Comparison of ENCODE assay signal across 11 cellular contexts in genomic region chr2:1132328-1132964, GRCh38.
DNase-seq lines count a peak whose midpoint lies in the region; ATAC-seq lines count a peak whose summit lies in the region.
"Had no signal": no experiment of that assay in that cellular context is flagged by ENCODE, and none has a peak within 500 bp of the region (broad histone marks: within the 10 kb centered on the region; RNA-seq: fewer than 3 reads in every experiment).

No MANE protein-coding gene starts in this region.

- H3K23ac ChIP-seq in mesenchymal stem cell (ENCODE audit: low read length in 2 of 2), result no peak overlapping the region

- H3K4ac ChIP-seq in mesenchymal stem cell (ENCODE audit: low read depth in 1 of 2, low read length in 2 of 2), result no peak overlapping the region

- H3K79me1 ChIP-seq in mesenchymal stem cell (replicated peaks; ENCODE audit: low read length, poor library complexity, severe bottlenecking), result no peaks in the 10 kb centered on the region

- H3K9ac ChIP-seq in mesenchymal stem cell (ENCODE audit: low read length), result no peak overlapping the region

- no peak overlapping the region for H2BK5ac ChIP-seq in mesenchymal stem cell (ENCODE audit: low read depth, low read length, poor library complexity, severe bottlenecking)

- no peak overlapping the region for H3K4me2 ChIP-seq in mesenchymal stem cell (ENCODE audit: low read length, poor library complexity, severe bottlenecking)

- peaks cover 4% of the 10 kb centered on the region for H3K4me1 ChIP-seq in mesenchymal stem cell (ENCODE audit: control insufficient read depth, insufficient read depth, low read depth, low read length)
- H3K4me1 ChIP-seq: psoas muscle had no signal

- no peak overlapping the region for H2BK12ac ChIP-seq in mesenchymal stem cell (ENCODE audit: low read length in 2 of 2)

- no peaks in the 10 kb centered on the region for H3K9me3 ChIP-seq in mesenchymal stem cell (ENCODE audit: control insufficient read depth, low read length)
- H3K9me3 ChIP-seq: psoas muscle had no signal

- WGBS in mesenchymal stem cell, result 90% methylated on average over 14 of the region's 14 CpGs

- peak overlapping the region; percentile 53 for H2AFZ ChIP-seq in mesenchymal stem cell (ENCODE audit: low read depth, low read length)

- H2BK120ac ChIP-seq in mesenchymal stem cell (ENCODE audit: low read depth, low read length), result no peak overlapping the region

- no peak overlapping the region for H3K4me3 ChIP-seq in mesenchymal stem cell (ENCODE audit: insufficient read depth in 1 of 2, low read depth in 1 of 2, low read length in 2 of 2)
- H3K4me3 ChIP-seq: psoas muscle had no signal

- no peaks in the 10 kb centered on the region for H3K36me3 ChIP-seq in mesenchymal stem cell (ENCODE audit: control insufficient read depth in 1 of 2, insufficient read depth in 2 of 2, low read depth in 1 of 2, low read length in 2 of 2)

- H3K27me3 ChIP-seq in mesenchymal stem cell (ENCODE audit: control insufficient read depth in 1 of 2, insufficient read depth in 1 of 2, low read length in 2 of 2), result peaks cover 0 to 7% of the 10 kb centered on the region in 2 experiments

- DNase-seq in COLO668 (lab: John Stamatoyannopoulos, UW; ENCODE audit: unreplicated experiment) (peak; percentile 80), NCI-H1092 treated with DMSO at 0.1 percent for 48 hours (lab: John Stamatoyannopoulos, UW) (peak; percentile 84), NCI-H748 treated with DMSO at 0.1 percent for 48 hours (lab: John Stamatoyannopoulos, UW) (peak; percentile 58), mesenchymal stem cell (no peak)
- DNase-seq: activated effector memory CD4-positive, alpha-beta T cell treated with Interleukin-2 at 50 U/mL for 16 hours; MV-4-11; psoas muscle had no signal

- no peak overlapping the region for H4K91ac ChIP-seq in mesenchymal stem cell (ENCODE audit: low read length)

- ATAC-seq in GM21717 (IDR thresholded peaks at IDR 0.05; ENCODE audit: unreplicated experiment), result no peak
- no peak for ATAC-seq in GM21529 (IDR thresholded peaks at IDR 0.05; ENCODE audit: unreplicated experiment)
- ATAC-seq in HG02970 (IDR thresholded peaks at IDR 0.05; ENCODE audit: low FRiP score, unreplicated experiment), result no peak
- ATAC-seq in GM18873 (IDR thresholded peaks at IDR 0.05; ENCODE audit: low FRiP score, unreplicated experiment), result no peak
- ATAC-seq: psoas muscle had no signal

- H3K18ac ChIP-seq in mesenchymal stem cell (ENCODE audit: low read depth in 1 of 2, low read length in 2 of 2), result no peak overlapping the region

- no peak overlapping the region for H2BK15ac ChIP-seq in mesenchymal stem cell (ENCODE audit: low read depth, poor library complexity, severe bottlenecking)

- H2AK5ac ChIP-seq in mesenchymal stem cell (ENCODE audit: low read length, severe bottlenecking), result no peak overlapping the region

- no peak overlapping the region for H3K14ac ChIP-seq in mesenchymal stem cell (ENCODE audit: low read length in 2 of 2)

- no peak overlapping the region for H4K8ac ChIP-seq in mesenchymal stem cell (ENCODE audit: low read length)

- H3K27ac ChIP-seq in mesenchymal stem cell (ENCODE audit: low read length, poor library complexity, severe bottlenecking), result no peak overlapping the region
- H3K27ac ChIP-seq: psoas muscle had no signal
